Comparison of ENCODE assay signal across 26 cellular contexts in genomic region chr17:62637809-62638208, GRCh38. TPM values are rescaled to one million over a fixed set of nuclear protein-coding genes. Genes with fewer than 3 reads are reported as not detected.
DNase-seq lines count a peak whose midpoint lies in the region; ATAC-seq, FAIRE-seq and TF ChIP-seq lines count a peak whose summit lies in the region.
"Had no signal": no experiment of that assay in that cellular context is flagged by ENCODE, and none has a peak within 500 bp of the region (broad histone marks: within the 10 kb centered on the region; RNA-seq: fewer than 3 reads in every experiment).

No MANE protein-coding gene starts in this region.

- H3K4me2 ChIP-seq in GM23338 (no peak overlapping the region), Karpas-422 (ENCODE audit: low read depth, low read length, poor library complexity, severe bottlenecking) (no peak overlapping the region), K562 (ENCODE audit: insufficient read depth, low read length) (peak overlapping the region; percentile 20; the same call in 1 of the 2 replicates), neural progenitor cell (no peak overlapping the region)
- H3K4me2 ChIP-seq: hepatocyte had no signal

- peak overlapping the region; percentile 74; the same call in 1 of the 2 replicates for H3K27ac ChIP-seq in GM23338 (ENCODE audit: low read depth)
- no peak overlapping the region for H3K27ac ChIP-seq in Karpas-422 (ENCODE audit: low read length)
- H3K27ac ChIP-seq in K562 (ENCODE audit: extremely low read depth, low read depth, low read length), result no peak overlapping the region
- H3K27ac ChIP-seq in neural progenitor cell, result no peak overlapping the region
- H3K27ac ChIP-seq: BLaER1 treated with 17β-estradiol and CSF1 and Interleukin-3, amounts not matched to agents 10 nM and 100 nM; gastrocnemius medialis; hepatocyte had no signal

- no peak overlapping the region for H2AFZ ChIP-seq in GM23338
- no peak overlapping the region for H2AFZ ChIP-seq in Karpas-422 (ENCODE audit: low read length)
- H2AFZ ChIP-seq in K562 (ENCODE audit: low read depth, low read length), result peak overlapping the region; percentile 88
- no peak overlapping the region for H2AFZ ChIP-seq in neural progenitor cell (replicated peaks)
- H2AFZ ChIP-seq: hepatocyte had no signal

- no peak for TF ChIP-seq EP300 in K562 (IDR thresholded peaks at IDR 0.05; ENCODE audit: low read length)

- H3K9me3 ChIP-seq in Karpas-422 (ENCODE audit: low read length) (no peaks in the 10 kb centered on the region), K562 (replicated peaks; ENCODE audit: control insufficient read depth, insufficient read depth, low read depth, low read length) (no peaks in the 10 kb centered on the region), neural progenitor cell (ENCODE audit: low read depth) (no peaks in the 10 kb centered on the region)
- H3K9me3 ChIP-seq: BLaER1 treated with 17β-estradiol and CSF1 and Interleukin-3, amounts not matched to agents 10 nM and 100 nM; gastrocnemius medialis had no signal

- no TSS peak for BruUV-seq in K562 (replicated peaks; lab: Mats Ljungman, UMichigan)

- H3K9me1 ChIP-seq in K562 (ENCODE audit: control insufficient read depth, insufficient read depth, low read length), result no peaks in the 10 kb centered on the region

- POLR2A ChIA-PET in K562 (lab: Yijun Ruan, JAX), result interaction anchor here (1.1 to 1.7 kb wide), 3 partner anchors 11 to 19 kb away, joined by 3 to 5 read pairs (median 4); no protein-coding TSS in a partner anchor

- H3K4me1 ChIP-seq in GM23338 (ENCODE audit: insufficient read depth), result peaks cover 3% of the 10 kb centered on the region
- H3K4me1 ChIP-seq in Karpas-422 (ENCODE audit: low read length), result no peaks in the 10 kb centered on the region
- H3K4me1 ChIP-seq in K562 (replicated peaks in 1 of 2; ENCODE audit: control insufficient read depth in 2 of 2, insufficient read depth in 2 of 2, low read length in 2 of 2), result peaks cover 0 to 5% of the 10 kb centered on the region in 2 experiments; a peak in 3 of 5 replicates
- no peaks in the 10 kb centered on the region for H3K4me1 ChIP-seq in neural progenitor cell
- H3K4me1 ChIP-seq: gastrocnemius medialis had no signal

- WGBS in K562 (ENCODE audit: insufficient coverage, low coverage, missing lambda C conversion rate), result 7% methylated on average over 9 of the region's 9 CpGs

- peak in 1 of 2 experiments; percentile 72; a peak in 3 of 4 replicates for TF ChIP-seq RAD21 in K562 (CRISPR knock-in tag; conservative IDR thresholded peaks at IDR 0.05 in 1 of 2, IDR thresholded peaks at IDR 0.05 in 1 of 2)

- H3K79me2 ChIP-seq in GM23338 (replicated peaks; ENCODE audit: insufficient read depth) (peaks cover 28% of the 10 kb centered on the region), Karpas-422 (ENCODE audit: low read length) (no peaks in the 10 kb centered on the region), K562 (ENCODE audit: control insufficient read depth, insufficient read depth, low read length) (no peaks in the 10 kb centered on the region), neural progenitor cell (ENCODE audit: low read depth) (peaks cover 11% of the 10 kb centered on the region)

- H3K4me3 Mint-ChIP-seq in GM23338, result no peak overlapping the region
- no peak overlapping the region for H3K4me3 Mint-ChIP-seq in neural progenitor cell
- H3K4me3 Mint-ChIP-seq: activated naive CD8-positive, alpha-beta T cell treated with anti-CD3 and anti-CD28 coated beads, Interleukin-2, amount 10 ng/mL, durations not matched to agents 7 days and 5 days; activated T-helper 17 cell treated with anti-CD3 and anti-CD28 coated beads, Interleukin-2, amount 50 U/mL, for 72 hours; immature natural killer cell; naive B cell; stimulated activated memory B cell treated with anti-CD40 and anti-IgM and Interleukin-4, amounts not matched to agents 10 μg/mL and 1 μg/mL and 100 μg/mL, for 72 hours had no signal

- no peaks in the 10 kb centered on the region for H3K9me2 ChIP-seq in GM23338 (ENCODE audit: insufficient read depth)
- H3K9me2 ChIP-seq in Karpas-422 (replicated peaks; ENCODE audit: insufficient read depth, low read length), result no peaks in the 10 kb centered on the region

- TF ChIP-seq POLR2A in K562 (conservative IDR thresholded peaks at IDR 0.05), result no peak

- no peak for FAIRE-seq in K562 (lab: Jason Lieb, UNC)

- H3K36me3 Mint-ChIP-seq in GM23338 (ENCODE audit: low read depth), result peaks cover 4% of the 10 kb centered on the region
- no peaks in the 10 kb centered on the region for H3K36me3 Mint-ChIP-seq in neural progenitor cell
- H3K36me3 Mint-ChIP-seq: activated naive CD8-positive, alpha-beta T cell treated with anti-CD3 and anti-CD28 coated beads, Interleukin-2, amount 10 ng/mL, durations not matched to agents 7 days and 5 days; IgD-negative memory B cell; immature natural killer cell; naive B cell; stimulated activated memory B cell treated with anti-CD40 and anti-IgM and Interleukin-4, amounts not matched to agents 10 μg/mL and 1 μg/mL and 100 μg/mL, for 72 hours had no signal

- H3K9me3 Mint-ChIP-seq in GM23338, result no peaks in the 10 kb centered on the region
- H3K9me3 Mint-ChIP-seq in neural progenitor cell, result no peaks in the 10 kb centered on the region
- H3K9me3 Mint-ChIP-seq: activated naive CD8-positive, alpha-beta T cell treated with anti-CD3 and anti-CD28 coated beads, Interleukin-2, amount 10 ng/mL, durations not matched to agents 7 days and 5 days; activated T-helper 17 cell treated with anti-CD3 and anti-CD28 coated beads, Interleukin-2, amount 50 U/mL, for 72 hours; IgD-negative memory B cell; immature natural killer cell; naive B cell; stimulated activated memory B cell treated with anti-CD40 and anti-IgM and Interleukin-4, amounts not matched to agents 10 μg/mL and 1 μg/mL and 100 μg/mL, for 72 hours had no signal

- H3F3A ChIP-seq in GM23338 (replicated peaks; ENCODE audit: low read depth) (0 out of 2 replicates have a peak, but pooled peaks cover 6% of the 10 kb centered on the region), neural progenitor cell (ENCODE audit: low read depth) (no peaks in the 10 kb centered on the region)

- CTCF ChIA-PET in K562 (lab: Yijun Ruan, JAX; ENCODE audit: low intra/inter-chr PET ratio), result interaction anchor here (0.6 kb wide), 1 partner anchor 40 kb away, joined by 3 read pairs; no protein-coding TSS in a partner anchor

- H3K4me1 Mint-ChIP-seq in GM23338 (peaks cover 16% of the 10 kb centered on the region), neural progenitor cell (peaks cover 14% of the 10 kb centered on the region)
- H3K4me1 Mint-ChIP-seq: activated naive CD8-positive, alpha-beta T cell treated with anti-CD3 and anti-CD28 coated beads, Interleukin-2, amount 10 ng/mL, durations not matched to agents 7 days and 5 days; IgD-negative memory B cell; immature natural killer cell; naive B cell; stimulated activated memory B cell treated with anti-CD40 and anti-IgM and Interleukin-4, amounts not matched to agents 10 μg/mL and 1 μg/mL and 100 μg/mL, for 72 hours had no signal

- H3K4me3 ChIP-seq in GM23338, result no peak overlapping the region
- no peak overlapping the region for H3K4me3 ChIP-seq in Karpas-422 (ENCODE audit: low read length)
- no peak overlapping the region for H3K4me3 ChIP-seq in K562
- H3K4me3 ChIP-seq in neural progenitor cell, result no peak overlapping the region
- H3K4me3 ChIP-seq: BLaER1 treated with 17β-estradiol and CSF1 and Interleukin-3, amounts not matched to agents 10 nM and 100 nM; gastrocnemius medialis; hepatocyte had no signal

- no peaks in the 10 kb centered on the region for H4K20me1 ChIP-seq in GM23338 (replicated peaks; ENCODE audit: insufficient read depth)
- no peaks in the 10 kb centered on the region for H4K20me1 ChIP-seq in Karpas-422 (ENCODE audit: insufficient read depth, low read depth, low read length)
- H4K20me1 ChIP-seq in K562 (replicated peaks; ENCODE audit: control insufficient read depth, insufficient read depth, low read length), result no peaks in the 10 kb centered on the region
- H4K20me1 ChIP-seq in neural progenitor cell (ENCODE audit: low read depth), result peaks cover 2% of the 10 kb centered on the region

- H3K36me3 ChIP-seq in GM23338 (ENCODE audit: insufficient read depth) (no peaks in the 10 kb centered on the region), Karpas-422 (ENCODE audit: insufficient read depth, low read length) (no peaks in the 10 kb centered on the region), K562 (ENCODE audit: control insufficient read depth, insufficient read depth, low read length) (no peaks in the 10 kb centered on the region), neural progenitor cell (no peaks in the 10 kb centered on the region)
- H3K36me3 ChIP-seq: gastrocnemius medialis had no signal

- in situ Hi-C loops in K562 (cut with MboI), result no loop called here

- intact Hi-C loops in K562 (cut with micrococcal nuclease), result no loop called here

- ATAC-seq in GM23338 (peak; percentile 54), K562 (peak; percentile 67)
- ATAC-seq: activated T-helper 17 cell treated with anti-CD3 and anti-CD28 coated beads, Interleukin-2, amount 50 U/mL, for 72 hours; esophagus mucosa; gastrocnemius medialis; left lobe of liver; SK-N-SH treated with all-trans-retinoic acid at 6 μM for 48 hours; stimulated activated memory B cell treated with anti-CD40 and anti-IgM and Interleukin-4, amounts not matched to agents 10 μg/mL and 1 μg/mL and 100 μg/mL, for 72 hours had no signal

- DNase-seq in GM23338 (ENCODE audit: low spot score) (peak; percentile 73), Karpas-422 (peak; percentile 60), K562 (ENCODE audit: extremely low read depth in 1 of 4, low spot score in 3 of 4) (peak in 1 of 4 experiments; percentile 75), neural progenitor cell (ENCODE audit: low spot score) (peak; percentile 35), NCI-H526 treated with DMSO at 0.1 percent for 48 hours (lab: John Stamatoyannopoulos, UW) (no peak), NCI-H2171 (lab: John Stamatoyannopoulos, UW) (no peak)
- no peak for DNase-seq in central memory CD4-positive, alpha-beta T cell
- DNase-seq: activated naive CD8-positive, alpha-beta T cell treated with anti-CD3 and anti-CD28 coated beads, Interleukin-2, amount 10 ng/mL, durations not matched to agents 7 days and 5 days; Calu3; effector memory CD4-positive, alpha-beta T cell; gastrocnemius medialis; immature natural killer cell; naive B cell; NCI-H1417; NCI-H2081 treated with DMSO at 0.1 percent for 48 hours; retina; stimulated activated CD4-positive, alpha-beta T cell treated with anti-CD3 and anti-CD28 coated beads, Interleukin-2, amount 100 ng/mL, for 48 hours; T-helper 2 cell had no signal

- H3K27me3 Mint-ChIP-seq in GM23338 (ENCODE audit: insufficient read depth, low read depth, poor library complexity) (peaks cover 10% of the 10 kb centered on the region), neural progenitor cell (ENCODE audit: insufficient read depth, low read depth) (peaks cover 6% of the 10 kb centered on the region)
- H3K27me3 Mint-ChIP-seq: activated T-helper 17 cell treated with anti-CD3 and anti-CD28 coated beads, Interleukin-2, amount 50 U/mL, for 72 hours; naive B cell had no signal

- H3K9ac ChIP-seq in Karpas-422 (ENCODE audit: low read length) (no peak overlapping the region), K562 (ENCODE audit: insufficient read depth in 1 of 2, low read depth in 2 of 2, low read length in 2 of 2) (peak overlapping the region in 1 of 2 experiments; percentile 18; a peak in 1 of 4 replicates), neural progenitor cell (no peak overlapping the region)

- TF ChIP-seq CTCF in GM23338 (conservative IDR thresholded peaks at IDR 0.05; ENCODE audit: low read depth in 2 of 2) (peak; percentile 44 to 71), K562 (IDR thresholded peaks at IDR 0.05 in 2 of 3, conservative IDR thresholded peaks at IDR 0.05 in 1 of 3; ENCODE audit: insufficient read depth in 2 of 3, low read depth in 1 of 3, low read length in 3 of 3) (peak; percentile 57 to 71 (median 66)), neural progenitor cell (IDR thresholded peaks at IDR 0.05) (peak; percentile 34)

- H3K27ac Mint-ChIP-seq in GM23338 (no peak overlapping the region), neural progenitor cell (no peak overlapping the region)
- H3K27ac Mint-ChIP-seq: activated naive CD8-positive, alpha-beta T cell treated with anti-CD3 and anti-CD28 coated beads, Interleukin-2, amount 10 ng/mL, durations not matched to agents 7 days and 5 days; activated T-helper 17 cell treated with anti-CD3 and anti-CD28 coated beads, Interleukin-2, amount 50 U/mL, for 72 hours; IgD-negative memory B cell; immature natural killer cell; naive B cell; stimulated activated memory B cell treated with anti-CD40 and anti-IgM and Interleukin-4, amounts not matched to agents 10 μg/mL and 1 μg/mL and 100 μg/mL, for 72 hours had no signal

- H3K27me3 ChIP-seq in GM23338 (ENCODE audit: insufficient read depth) (no peaks in the 10 kb centered on the region), Karpas-422 (ENCODE audit: low read length) (no peaks in the 10 kb centered on the region), K562 (ENCODE audit: control insufficient read depth in 2 of 2, insufficient read depth in 2 of 2, low read length in 2 of 2) (no peaks in the 10 kb centered on the region), neural progenitor cell (no peaks in the 10 kb centered on the region)
- H3K27me3 ChIP-seq: BLaER1 treated with 17β-estradiol and CSF1 and Interleukin-3, amounts not matched to agents 10 nM and 100 nM; hepatocyte had no signal

RNA-seq across cellular contexts. Expression of gene MRC2, which starts 10.3 kb away (rescaled TPM):
- 29.4 and 38.6 TPM in 2 replicates for total RNA-seq in GM23338 (2014; rRNA removed; shearing (Covaris generic))
- polyA plus RNA-seq in GM23338 (2016; fragmentation: Nextera tagmentation; extraction: Ambion mirVana) (8.0 and 8.3 TPM in 2 replicates), K562 (2011; rRNA removed) (9.0 and 9.2 TPM in 2 replicates), K562 (2014; fragmentation: Illumina TruSeq; extraction: Trizol) (6.6 and 9.7 TPM in 2 replicates), K562 (2014; fragmentation: Nextera tagmentation; extraction: Ambion mirVana) (under 1 TPM; 0.28 to 0.34 TPM), K562 (2014; rRNA removed) (8.1 and 11.3 TPM in 2 replicates)
- 0.26 and 2.3 TPM in 2 replicates for total RNA-seq in Karpas-422 (2014; rRNA removed; shearing (Covaris generic); ENCODE audit: low replicate concordance)
- total RNA-seq in K562 (2011; cell fraction: chromatin; rRNA removed; ENCODE audit: low replicate concordance), result 13.5 and 48.4 TPM in 2 replicates
- 54.0 and 59.1 TPM in 2 replicates for total RNA-seq in K562 (2011; cell fraction: nucleolus; rRNA removed)
- 25.0 and 27.9 TPM in 2 replicates for total RNA-seq in K562 (2011; cell fraction: nucleoplasm; rRNA removed)
- total RNA-seq in K562 (2014; rRNA removed) (11.5 and 19.9 TPM in 2 replicates), K562 (2014; rRNA removed; fragmentation: Illumina TruSeq; extraction: Trizol) (2.7 and 4.1 TPM in 2 replicates), K562 (2015; rRNA removed; fragmentation: Illumina TruSeq; extraction: Trizol) (3.8 and 4.1 TPM in 2 replicates), K562 (2021) (10.8 and 11.0 TPM in 2 replicates), neural progenitor cell (ENCODE audit: low replicate concordance) (24.6 and 88.2 TPM in 2 replicates)
- polyA plus RNA-seq in K562 (2011; cell fraction: cytosol; rRNA removed), result 5.1 and 16.1 TPM in 2 replicates
- 26.9 and 53.0 TPM in 2 replicates for polyA plus RNA-seq in K562 (2011; cell fraction: nucleus; rRNA removed)
- 15.9 and 30.3 TPM in 2 replicates for polyA plus RNA-seq in K562 (2012)
- polyA minus RNA-seq in K562 (2011; rRNA and poly(A)+ RNA removed), result 2.5 and 7.6 TPM in 2 replicates
- polyA minus RNA-seq in K562 (2011; cell fraction: cytosol; rRNA and poly(A)+ RNA removed), result 7.0 and 7.5 TPM in 2 replicates
- polyA minus RNA-seq in K562 (2011; cell fraction: nucleus; rRNA and poly(A)+ RNA removed), result 11.7 and 12.7 TPM in 2 replicates
- polyA plus RNA-seq: immature natural killer cell had no signal

Comparison
In these comparisons a context has a peak if more than half of its experiments do, and no peak if none do; other contexts are left out.
1. DNase-seq: peak in GM23338 (single experiment), Karpas-422 (single experiment) and neural progenitor cell (single experiment); none in NCI-H526 treated with DMSO at 0.1 percent for 48 hours (single experiment), central memory CD4-positive, alpha-beta T cell (single experiment) and NCI-H2171 (single experiment).
2. Peak in every context shown above with its lines, with median percentiles within 50 percentile points of each other: CTCF ChIP-seq.